Comparison of ENCODE assay signal across 1 cellular context in genomic region chr14:50668008-50668851, GRCh38.
TF ChIP-seq lines count a peak whose summit lies in the region.

TSS of gene SAV1 (minus strand) at chr14:50668306. CDS start at chr14:50667967, 339 bp downstream.

TF ChIP-seq in GM12878, 131 proteins besides CTCF, POLR2A, EP300 and RAD21 (continued from another document and continues in another):
- peak; percentile 65 for TF ChIP-seq NKRF (conservative IDR thresholded peaks at IDR 0.05)
- no peak for TF ChIP-seq IRF3 (IDR thresholded peaks at IDR 0.05)
- no peak for TF ChIP-seq SRF (IDR thresholded peaks at IDR 0.05; ENCODE audit: low read depth in 2 of 2, low read length in 2 of 2)
- no peak for TF ChIP-seq BCL3 (IDR thresholded peaks at IDR 0.05; ENCODE audit: borderline replicate concordance, insufficient read depth, low read depth, low read length, poor library complexity, severe bottlenecking)
- no peak for TF ChIP-seq HDAC2 (IDR thresholded peaks at IDR 0.05)
- peak; percentile 54; the same call in 1 of the 2 replicates for TF ChIP-seq TARDBP (IDR thresholded peaks at IDR 0.05; ENCODE audit: borderline replicate concordance)
- TF ChIP-seq LARP7 (IDR thresholded peaks at IDR 0.05): peak; percentile 92; the same call in 1 of the 2 replicates
- peak; percentile 7; the same call in 1 of the 2 replicates for TF ChIP-seq NR2C1 (IDR thresholded peaks at IDR 0.05)
- peak; percentile 50 for TF ChIP-seq RUNX3 (IDR thresholded peaks at IDR 0.05; ENCODE audit: low read length)
- peak; percentile 79 for TF ChIP-seq RB1 (IDR thresholded peaks at IDR 0.05; ENCODE audit: borderline replicate concordance)
- peak; percentile 79 for TF ChIP-seq ZNF687 (IDR thresholded peaks at IDR 0.05)
- TF ChIP-seq CREB1 (IDR thresholded peaks at IDR 0.05; ENCODE audit: low read depth): peak; percentile 49; the same call in 1 of the 2 replicates
- peak; percentile 94 for TF ChIP-seq SMAD5 (IDR thresholded peaks at IDR 0.05; ENCODE audit: low read depth)
- no peak for TF ChIP-seq PBX3 (IDR thresholded peaks at IDR 0.05; ENCODE audit: insufficient replicate concordance, low read depth, low read length)
- TF ChIP-seq ATF2 (IDR thresholded peaks at IDR 0.05; ENCODE audit: low read length): peak; percentile 21; the same call in 1 of the 2 replicates
- TF ChIP-seq BMI1 (IDR thresholded peaks at IDR 0.05; ENCODE audit: borderline replicate concordance): peak; percentile 46
- 0 out of 2 replicates have a peak, but pooled peaks have one; percentile 54 for TF ChIP-seq ZNF217 (IDR thresholded peaks at IDR 0.05)
- peak; percentile 98 for TF ChIP-seq MTA3 (IDR thresholded peaks at IDR 0.05; ENCODE audit: borderline replicate concordance, low read length)
- no peak for TF ChIP-seq CEBPB (IDR thresholded peaks at IDR 0.05; ENCODE audit: borderline replicate concordance in 1 of 2, low read depth in 2 of 2, low read length in 2 of 2)
- no peak for TF ChIP-seq PKNOX1 (IDR thresholded peaks at IDR 0.05)
- no peak for TF ChIP-seq CBX5 (IDR thresholded peaks at IDR 0.05; ENCODE audit: low read depth)
- 0 out of 2 replicates have a peak, but pooled peaks have one; percentile 61 for TF ChIP-seq ZBTB4 (CRISPR knock-in tag; IDR thresholded peaks at IDR 0.05)
- no peak for TF ChIP-seq EGR1 (IDR thresholded peaks at IDR 0.05; ENCODE audit: borderline replicate concordance in 1 of 2, low read depth in 2 of 2, low read length in 2 of 2)
- TF ChIP-seq ZBTB40 (IDR thresholded peaks at IDR 0.05; ENCODE audit: borderline replicate concordance): no peak
- peak; percentile 72 for TF ChIP-seq MXI1 (IDR thresholded peaks at IDR 0.05; ENCODE audit: low read depth, low read length)
- TF ChIP-seq PML (IDR thresholded peaks at IDR 0.05; ENCODE audit: low read length): peak; percentile 98
- TF ChIP-seq E2F8 (IDR thresholded peaks at IDR 0.05; ENCODE audit: low read depth, partially characterized antibody): no peak
